24 cellular contexts compared by ENCODE assay signal in genomic region chrX:113275769-113276168, GRCh38.
A peak's percentile ranks its signal among the peaks of the same experiment; 100 is the strongest.
DNase-seq lines count a peak whose midpoint lies in the region; ATAC-seq, FAIRE-seq and TF ChIP-seq lines count a peak whose summit lies in the region.
"Had no signal": no experiment of that assay in that cellular context is flagged by ENCODE, and none has a peak within 500 bp of the region (broad histone marks: within the 10 kb centered on the region; RNA-seq: fewer than 3 reads in every experiment).

No MANE protein-coding gene starts in this region.

- peak; percentile 35 to 47 for TF ChIP-seq RAD21 in H1 (IDR thresholded peaks at IDR 0.05 in 1 of 2, conservative IDR thresholded peaks at IDR 0.05 in 1 of 2; ENCODE audit: low read depth in 2 of 2, low read length in 2 of 2)

- H3K9me3 ChIP-seq in KOPT-K1 (ENCODE audit: insufficient read depth, low read length, poor library complexity, severe bottlenecking) (no peaks in the 10 kb centered on the region), H1 (ENCODE audit: insufficient read depth in 2 of 2, low read depth in 1 of 2, low read length in 1 of 2) (no peaks in the 10 kb centered on the region), spleen (no peaks in the 10 kb centered on the region)
- H3K9me3 ChIP-seq: Peyer's patch had no signal

- H3K4me2 ChIP-seq in H1 (ENCODE audit: insufficient read depth in 1 of 2, low read depth in 2 of 2, low read length in 2 of 2), result no peak overlapping the region
- no peak overlapping the region for H3K4me2 ChIP-seq in mesendoderm (ENCODE audit: low read length)

- WGBS in H1 (ENCODE audit: extremely low coverage in 1 of 2, insufficient coverage in 1 of 2, insufficient read length in 1 of 2, insufficient replicate concordance in 2 of 2, low coverage in 1 of 2, low lambda C conversion rate in 2 of 2, missing lambda C conversion rate in 1 of 2), 2 experiments, result 70% methylated on average over 1 of the region's 1 CpG; no CpG with 5 or more reads in 1 of the 2 experiments
- no CpG with 5 or more reads among the region's 1 CpG for WGBS in mesendoderm (ENCODE audit: extremely low coverage, insufficient coverage, low lambda C conversion rate)
- WGBS in spleen, 5 donors, result 73 to 100% (median 88%) methylated on average over 1 of the region's 1 CpG

- no peaks in the 10 kb centered on the region for H3K79me1 ChIP-seq in H1 (ENCODE audit: low read depth, low read length)
- H3K79me1 ChIP-seq in mesendoderm (ENCODE audit: low read length), result no peaks in the 10 kb centered on the region

- TF ChIP-seq EP300 in H1 (IDR thresholded peaks at IDR 0.05; ENCODE audit: borderline replicate concordance in 1 of 2, low read depth in 2 of 2, low read length in 2 of 2), result no peak

- H3K18ac ChIP-seq in H1 (ENCODE audit: extremely low read depth, low read length) (no peak overlapping the region), mesendoderm (ENCODE audit: low read length) (no peak overlapping the region)

- H3K56ac ChIP-seq in H1 (replicated peaks; ENCODE audit: insufficient read length, low read depth, low read length) (no peak overlapping the region), mesendoderm (ENCODE audit: low read length) (no peak overlapping the region)

- no peak overlapping the region for H2AFZ ChIP-seq in H1 (ENCODE audit: low read length)

- H3K23ac ChIP-seq in H1 (ENCODE audit: insufficient read length) (no peak overlapping the region), mesendoderm (ENCODE audit: low read length) (no peak overlapping the region)

- H2BK15ac ChIP-seq in H1 (ENCODE audit: low read length) (no peak overlapping the region), mesendoderm (replicated peaks; ENCODE audit: low read depth) (no peak overlapping the region)

- H3K4me1 ChIP-seq in H1 (replicated peaks in 1 of 4; ENCODE audit: control insufficient read depth in 3 of 4, insufficient read depth in 4 of 4, low read length in 3 of 4) (no peaks in the 10 kb centered on the region), mesendoderm (ENCODE audit: control insufficient read depth, low read depth, low read length) (no peaks in the 10 kb centered on the region), spleen (no peaks in the 10 kb centered on the region)
- H3K4me1 ChIP-seq: Peyer's patch had no signal

- no peaks in the 10 kb centered on the region for H4K20me1 ChIP-seq in H1 (replicated peaks in 1 of 2; ENCODE audit: control insufficient read depth in 1 of 2, insufficient read depth in 2 of 2, low read length in 2 of 2)

- intact Hi-C loops in left cardiac atrium (cut with DNase I) (no loop called here), spleen (cut with DNase I; ENCODE audit: low total_unique reads) (no loop called here)

- peak overlapping the region; percentile 99 for H3K27ac ChIP-seq in KOPT-K1 (ENCODE audit: low read depth, low read length, poor library complexity, severe bottlenecking)
- no peak overlapping the region for H3K27ac ChIP-seq in H1 (ENCODE audit: low read depth, low read length)
- no peak overlapping the region for H3K27ac ChIP-seq in mesendoderm (ENCODE audit: low read depth, low read length)
- H3K27ac ChIP-seq in spleen, result no peak overlapping the region
- H3K27ac ChIP-seq: 22Rv1, Peyer's patch had no signal

- no peak overlapping the region for H4K91ac ChIP-seq in H1 (replicated peaks; ENCODE audit: insufficient read length, low read length)

- H3K79me2 ChIP-seq in H1 (ENCODE audit: control insufficient read depth in 1 of 2, insufficient read depth in 2 of 2, low read length in 2 of 2) (no peaks in the 10 kb centered on the region), mesendoderm (ENCODE audit: control insufficient read depth, insufficient read depth, low read length) (no peaks in the 10 kb centered on the region)

- no peaks in the 10 kb centered on the region for H3K23me2 ChIP-seq in H1 (ENCODE audit: low read depth, low read length)

- no peak overlapping the region for H2AK5ac ChIP-seq in H1 (ENCODE audit: low read depth, low read length)
- no peak overlapping the region for H2AK5ac ChIP-seq in mesendoderm (ENCODE audit: low read length)

- H2BK12ac ChIP-seq in H1 (ENCODE audit: low read depth, low read length), result no peak overlapping the region

- H3K27me3 ChIP-seq in H1 (replicated peaks in 1 of 4; ENCODE audit: control insufficient read depth in 3 of 4, extremely low read depth in 1 of 4, insufficient read depth in 3 of 4, low read length in 3 of 4) (no peaks in the 10 kb centered on the region), mesendoderm (ENCODE audit: insufficient read depth, low read length, poor library complexity) (no peaks in the 10 kb centered on the region), spleen (replicated peaks in 1 of 7) (no peaks in the 10 kb centered on the region)
- H3K27me3 ChIP-seq: Peyer's patch had no signal

- H3K9ac ChIP-seq in H1 (replicated peaks in 1 of 4; ENCODE audit: extremely low read depth in 1 of 4, low read depth in 3 of 4, low read length in 3 of 4) (no peak overlapping the region), mesendoderm (ENCODE audit: low read length) (no peak overlapping the region)

- no peak overlapping the region for H2BK20ac ChIP-seq in H1 (ENCODE audit: low read length)

- no peak for TF ChIP-seq POLR2A in H1 (IDR thresholded peaks at IDR 0.05; ENCODE audit: control extremely low read depth in 1 of 2, low read depth in 2 of 2, low read length in 2 of 2)
- TF ChIP-seq POLR2A in spleen (IDR thresholded peaks at IDR 0.05), result no peak

- DNase-seq in DMS53 (lab: John Stamatoyannopoulos, UW) (peak; percentile 11), DMS53 treated with DMSO at 0.1 percent for 48 hours (lab: John Stamatoyannopoulos, UW; ENCODE audit: unreplicated experiment) (no peak), H1 (ENCODE audit: low read depth in 1 of 2, low spot score in 2 of 2) (no peak), mesendoderm (peak; percentile 2), left cardiac atrium (no peak), spleen (no peak)
- DNase-seq: ACHN; C1 segment of cervical spinal cord; Calu3; CD8-positive, alpha-beta T cell; DMS153; EL; MM.1S; NCI-H1092; NCI-H1436 treated with DMSO at 0.1 percent for 48 hours; NCI-H1930; NCI-H226; NCI-H510A treated with DMSO at 0.1 percent for 48 hours; NCI-H748 treated with DMSO at 0.1 percent for 48 hours; Peyer's patch had no signal

- H2BK5ac ChIP-seq in H1 (ENCODE audit: low read depth, low read length) (no peak overlapping the region), mesendoderm (ENCODE audit: low read length) (no peak overlapping the region)

- TF ChIP-seq CTCF in H1 (IDR thresholded peaks at IDR 0.05; ENCODE audit: control extremely low read depth in 1 of 3, insufficient read depth in 1 of 3, low read depth in 1 of 3, low read length in 3 of 3) (peak in 1 of 3 experiments; percentile 15; a peak in 1 of 4 replicates), spleen (IDR thresholded peaks at IDR 0.05 in 8 of 11, conservative IDR thresholded peaks at IDR 0.05 in 3 of 11) (no peak)

- CTCF ChIA-PET in H1 (lab: Charles Lee; ENCODE audit: partially characterized antibody), result interaction anchor here (0.7 kb wide), 1 partner anchor 12 kb away, joined by 3 read pairs; no protein-coding TSS in a partner anchor

- H2BK120ac ChIP-seq in H1 (replicated peaks; ENCODE audit: low read depth, low read length) (no peak overlapping the region), mesendoderm (ENCODE audit: low read depth, low read length) (no peak overlapping the region)

- H4K5ac ChIP-seq in H1 (ENCODE audit: insufficient read length, low read depth, low read length) (no peak overlapping the region), mesendoderm (ENCODE audit: low read length) (no peak overlapping the region)

- no peak overlapping the region for H3K4me3 ChIP-seq in H1 (ENCODE audit: extremely low read depth in 1 of 4, insufficient read depth in 2 of 4, low read depth in 3 of 4, low read length in 4 of 4)
- H3K4me3 ChIP-seq in mesendoderm (ENCODE audit: low read length), result no peak overlapping the region
- no peak overlapping the region for H3K4me3 ChIP-seq in spleen
- H3K4me3 ChIP-seq: Peyer's patch had no signal

- no peak overlapping the region for H4K8ac ChIP-seq in H1 (ENCODE audit: extremely low read depth, insufficient read depth, low read length)
- no peak overlapping the region for H4K8ac ChIP-seq in mesendoderm (ENCODE audit: low read depth, low read length)

- POLR2A ChIA-PET in H1 (lab: Charles Lee; ENCODE audit: partially characterized antibody), result no interaction called here

- H3K14ac ChIP-seq in H1 (ENCODE audit: insufficient read length), result no peak overlapping the region

- H3K36me3 ChIP-seq in KOPT-K1 (ENCODE audit: insufficient read depth, low read length), result no peaks in the 10 kb centered on the region
- no peaks in the 10 kb centered on the region for H3K36me3 ChIP-seq in H1 (ENCODE audit: control insufficient read depth in 2 of 4, insufficient read depth in 4 of 4, low read length in 3 of 4)
- no peaks in the 10 kb centered on the region for H3K36me3 ChIP-seq in mesendoderm (ENCODE audit: control insufficient read depth, insufficient read depth, low read length)
- H3K36me3 ChIP-seq in spleen, result no peaks in the 10 kb centered on the region
- H3K36me3 ChIP-seq: Peyer's patch had no signal

- ATAC-seq in left cardiac atrium (no peak), HG03442 (IDR thresholded peaks at IDR 0.05; ENCODE audit: unreplicated experiment) (no peak)
- ATAC-seq: CD8-positive, alpha-beta T cell; HCT116 had no signal

- FAIRE-seq in H1 (lab: Jason Lieb, UNC), result peak; percentile 7

- H3K4ac ChIP-seq in H1 (replicated peaks; ENCODE audit: insufficient read length, low read depth, low read length), result no peak overlapping the region
- H3K4ac ChIP-seq in mesendoderm (ENCODE audit: low read depth, low read length), result no peak overlapping the region

TF ChIP-seq in H1, 55 proteins besides CTCF, POLR2A, EP300 and RAD21:
- TF ChIP-seq RXRA (IDR thresholded peaks at IDR 0.05; ENCODE audit: insufficient read depth, low read depth, low read length) (no peak), KDM1A (IDR thresholded peaks at IDR 0.05; ENCODE audit: borderline replicate concordance, low read length) (no peak), GABPA (IDR thresholded peaks at IDR 0.05; ENCODE audit: borderline replicate concordance, insufficient read depth, low read length) (no peak)

Comparison
In these comparisons a context has a peak if more than half of its experiments do, and no peak if none do; other contexts are left out.
1. DNase-seq: peak in DMS53 (single experiment) and mesendoderm (single experiment); none in DMS53 treated with DMSO at 0.1 percent for 48 hours (single experiment), H1 (0 of 2), left cardiac atrium (single experiment) and spleen (single experiment).